20 cellular contexts compared by ENCODE assay signal in the genomic region with DNA sequence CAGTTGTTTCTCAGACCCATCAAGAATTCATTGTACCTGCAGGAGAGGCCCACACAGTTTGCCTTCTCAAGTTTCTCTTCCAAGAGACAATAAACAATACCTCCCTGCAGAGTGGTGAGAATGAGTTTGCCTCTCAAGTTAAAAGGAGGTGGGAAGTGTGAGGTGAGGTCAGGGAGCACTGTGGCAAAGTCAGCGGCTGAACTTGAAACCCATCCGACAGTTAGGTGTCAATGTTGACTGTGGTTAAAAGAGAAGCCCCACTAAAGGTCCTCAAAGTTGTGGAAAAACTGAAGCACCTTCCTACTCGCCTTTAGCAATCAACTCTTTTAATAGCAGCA.
DNase-seq lines count a peak whose midpoint lies in the region; ATAC-seq, FAIRE-seq and TF ChIP-seq lines count a peak whose summit lies in the region.
"Had no signal": no experiment of that assay in that cellular context is flagged by ENCODE, and none has a peak within 500 bp of the region (broad histone marks: within the 10 kb centered on the region; RNA-seq: fewer than 3 reads in every experiment).

No MANE protein-coding gene starts in this region.

- WGBS in HepG2 (ENCODE audit: low lambda C conversion rate) = 13% methylated on average over 3 of the region's 3 CpGs

- TF ChIP-seq CTCF in PC-3 (conservative IDR thresholded peaks at IDR 0.05; ENCODE audit: low read depth, low read length) = no peak
- TF ChIP-seq CTCF in lower lobe of right lung (IDR thresholded peaks at IDR 0.05) = no peak
- no peak for TF ChIP-seq CTCF in HepG2 (CRISPR knock-in tag; IDR thresholded peaks at IDR 0.05)

- DNase-seq in stimulated activated naive CD4-positive, alpha-beta T cell treated with Interleukin-2 at 50 U/mL for 16 hours (lab: John Stamatoyannopoulos, UW) = peak; percentile 15
- no peak for DNase-seq in stimulated activated naive CD4-positive, alpha-beta T cell (lab: John Stamatoyannopoulos, UW)
- DNase-seq in PC-3 = no peak
- peak; percentile 95 for DNase-seq in left kidney (ENCODE audit: low read depth, low spot score)
- DNase-seq in stimulated activated naive CD8-positive, alpha-beta T cell treated with anti-CD3 and anti-CD28 coated beads, Interleukin-15, amount 100 ng/mL, for 72 hours = peak; percentile 47 to 64
- no peak for DNase-seq in lower lobe of right lung
- no peak for DNase-seq in HepG2 (ENCODE audit: low spot score)
- DNase-seq: activated gamma-delta T cell; DND-41; effector memory CD8-positive, alpha-beta T cell; foreskin melanocyte; GOT3; kidney; MG63; NCI-H2081; substantia nigra had no signal

- CTCF ChIA-PET in PC-3 (lab: Charles Lee) (no interaction called here), HepG2 (lab: Yijun Ruan, JAX; ENCODE audit: low intra/inter-chr PET ratio, low total read pairs) (interaction anchor here (1.2 kb wide), 1 partner anchor 166 kb away, joined by 7 read pairs; no protein-coding TSS in a partner anchor)

- H3K36me3 ChIP-seq in PC-3 (ENCODE audit: low read depth, low read length) (no peaks in the 10 kb centered on the region), lower lobe of right lung (no peaks in the 10 kb centered on the region), HepG2 (replicated peaks in 1 of 2; ENCODE audit: control insufficient read depth in 1 of 2, insufficient read depth in 2 of 2, low read length in 2 of 2) (no peaks in the 10 kb centered on the region)
- H3K36me3 ChIP-seq: BLaER1, MG63 had no signal

- in situ Hi-C loops in HepG2 (cut with HindIII; ENCODE audit: extremely low pct_ligation_motif_present, low pct_unique_long_range_greater_than_20kb) = no loop called here

- H3K79me2 ChIP-seq in PC-3 (ENCODE audit: low read length) (no peaks in the 10 kb centered on the region), HepG2 (ENCODE audit: insufficient read depth, low read length) (no peaks in the 10 kb centered on the region)

- H3K27ac Mint-ChIP-seq in stimulated activated naive CD8-positive, alpha-beta T cell treated with anti-CD3 and anti-CD28 coated beads, Interleukin-15, amount 100 ng/mL, for 72 hours = no peak overlapping the region
- H3K27ac Mint-ChIP-seq: effector memory CD8-positive, alpha-beta T cell had no signal

- H3K4me1 ChIP-seq in PC-3 (ENCODE audit: insufficient read depth, low read length) = no peaks in the 10 kb centered on the region
- H3K4me1 ChIP-seq in lower lobe of right lung = no peaks in the 10 kb centered on the region
- 0 out of 2 replicates have a peak, but pooled peaks cover 6% of the 10 kb centered on the region for H3K4me1 ChIP-seq in HepG2 (ENCODE audit: insufficient read depth, low read length)
- H3K4me1 ChIP-seq: BLaER1 had no signal

- no peak for FAIRE-seq in HepG2 (lab: Jason Lieb, UNC)
- FAIRE-seq: GM12892, kidney had no signal

- no peak for TF ChIP-seq POLR2A in HepG2 (IDR thresholded peaks at IDR 0.05; ENCODE audit: insufficient read depth in 1 of 2, low read depth in 2 of 2, low read length in 2 of 2)

- ATAC-seq in PC-3 (0 out of 2 replicates have a peak, but pooled peaks have one; percentile 27), lower lobe of right lung (no peak), GM21360 (IDR thresholded peaks at IDR 0.05; ENCODE audit: unreplicated experiment) (no peak), HepG2 (no peak)
- ATAC-seq in stimulated activated naive CD8-positive, alpha-beta T cell treated with anti-CD3 and anti-CD28 coated beads, Interleukin-15, amount 100 ng/mL, for 72 hours = peak; percentile 92
- ATAC-seq: effector memory CD8-positive, alpha-beta T cell had no signal

- no peak overlapping the region for H3K27ac ChIP-seq in PC-3 (ENCODE audit: low read length)
- H3K27ac ChIP-seq in lower lobe of right lung = no peak overlapping the region
- H3K27ac ChIP-seq in HepG2 (ENCODE audit: extremely low read length, insufficient read depth, low read length) = no peak overlapping the region
- H3K27ac ChIP-seq: BLaER1, HL-60 had no signal

- H3K4me3 Mint-ChIP-seq in stimulated activated naive CD8-positive, alpha-beta T cell treated with anti-CD3 and anti-CD28 coated beads, Interleukin-15, amount 100 ng/mL, for 72 hours = no peak overlapping the region
- H3K4me3 Mint-ChIP-seq: effector memory CD8-positive, alpha-beta T cell had no signal

- TF ChIP-seq EP300 in HepG2 (IDR thresholded peaks at IDR 0.05; ENCODE audit: low read depth in 2 of 2, low read length in 2 of 2) (no peak), HepG2 (CRISPR knock-in tag; IDR thresholded peaks at IDR 0.05; ENCODE audit: borderline replicate concordance) (no peak)

- no peaks in the 10 kb centered on the region for H3K9me3 ChIP-seq in PC-3 (ENCODE audit: low read length)
- H3K9me3 ChIP-seq in lower lobe of right lung = no peaks in the 10 kb centered on the region
- no peaks in the 10 kb centered on the region for H3K9me3 ChIP-seq in HepG2 (ENCODE audit: low read length)
- H3K9me3 ChIP-seq: BLaER1, MG63 had no signal

- H3K9me2 ChIP-seq in PC-3 (replicated peaks; ENCODE audit: low read length) = no peaks in the 10 kb centered on the region

- H3K9ac ChIP-seq in PC-3 (ENCODE audit: low read length) (no peak overlapping the region), HepG2 (ENCODE audit: insufficient read depth, low read depth, low read length) (no peak overlapping the region)
- H3K9ac ChIP-seq: BLaER1 had no signal

- intact Hi-C loops in PC-3 (cut with micrococcal nuclease) (no loop called here), lower lobe of right lung (cut with DNase I) (no loop called here), HepG2 (cut with micrococcal nuclease; ENCODE audit: unreplicated experiment) (no loop called here)

- H3K4me1 Mint-ChIP-seq in stimulated activated naive CD8-positive, alpha-beta T cell treated with anti-CD3 and anti-CD28 coated beads, Interleukin-15, amount 100 ng/mL, for 72 hours = peaks cover 25% of the 10 kb centered on the region

- H4K20me1 ChIP-seq in PC-3 (ENCODE audit: low read length) (no peaks in the 10 kb centered on the region), HepG2 (ENCODE audit: insufficient read depth, low read length) (no peaks in the 10 kb centered on the region)
- H4K20me1 ChIP-seq: BLaER1 had no signal

- H3K27me3 Mint-ChIP-seq in stimulated activated naive CD8-positive, alpha-beta T cell treated with anti-CD3 and anti-CD28 coated beads, Interleukin-15, amount 100 ng/mL, for 72 hours = peaks cover 15% of the 10 kb centered on the region

- H3F3A ChIP-seq in PC-3 (ENCODE audit: low read length, unreplicated experiment) = no peaks in the 10 kb centered on the region

- H3K27me3 ChIP-seq in PC-3 (ENCODE audit: low read length) (no peaks in the 10 kb centered on the region), lower lobe of right lung (ENCODE audit: low read depth) (no peaks in the 10 kb centered on the region), HepG2 (ENCODE audit: control insufficient read depth in 1 of 2, insufficient read depth in 2 of 2, low read length in 2 of 2) (no peaks in the 10 kb centered on the region)
- H3K27me3 ChIP-seq: BLaER1, MG63 had no signal

- no peaks in the 10 kb centered on the region for H3K9me3 Mint-ChIP-seq in stimulated activated naive CD8-positive, alpha-beta T cell treated with anti-CD3 and anti-CD28 coated beads, Interleukin-15, amount 100 ng/mL, for 72 hours
- H3K9me3 Mint-ChIP-seq: effector memory CD8-positive, alpha-beta T cell had no signal

- H3K4me2 ChIP-seq in PC-3 (ENCODE audit: low read length) = no peak overlapping the region
- H3K4me2 ChIP-seq in HepG2 (ENCODE audit: low read depth, low read length) = no peak overlapping the region
- H3K4me2 ChIP-seq: BLaER1 had no signal

- H2AFZ ChIP-seq in PC-3 (ENCODE audit: low read length) (no peak overlapping the region), HepG2 (ENCODE audit: low read length) (no peak overlapping the region)

- BruUV-seq in PC-3 (replicated peaks; lab: Mats Ljungman, UMichigan) (no TSS peak), HepG2 (replicated peaks; lab: Mats Ljungman, UMichigan) (no TSS peak)

- POLR2A ChIA-PET in PC-3 (lab: Charles Lee; ENCODE audit: unreplicated experiment) (no interaction called here), HepG2 (lab: Yijun Ruan, JAX) (no interaction called here)

- TF ChIP-seq RAD21 in HepG2 (CRISPR knock-in tag; IDR thresholded peaks at IDR 0.05) = no peak

- no peak overlapping the region for H3K4me3 ChIP-seq in PC-3 (ENCODE audit: low read length)
- no peak overlapping the region for H3K4me3 ChIP-seq in lower lobe of right lung
- no peak overlapping the region for H3K4me3 ChIP-seq in HepG2 (replicated peaks in 1 of 3; ENCODE audit: insufficient read depth in 1 of 3, low read depth in 2 of 3, low read length in 3 of 3)
- H3K4me3 ChIP-seq: BLaER1, MG63 had no signal

TF ChIP-seq in HepG2, 621 proteins besides CTCF, POLR2A, EP300 and RAD21 (continues in another document):
- TF ChIP-seq, protein P1, sequence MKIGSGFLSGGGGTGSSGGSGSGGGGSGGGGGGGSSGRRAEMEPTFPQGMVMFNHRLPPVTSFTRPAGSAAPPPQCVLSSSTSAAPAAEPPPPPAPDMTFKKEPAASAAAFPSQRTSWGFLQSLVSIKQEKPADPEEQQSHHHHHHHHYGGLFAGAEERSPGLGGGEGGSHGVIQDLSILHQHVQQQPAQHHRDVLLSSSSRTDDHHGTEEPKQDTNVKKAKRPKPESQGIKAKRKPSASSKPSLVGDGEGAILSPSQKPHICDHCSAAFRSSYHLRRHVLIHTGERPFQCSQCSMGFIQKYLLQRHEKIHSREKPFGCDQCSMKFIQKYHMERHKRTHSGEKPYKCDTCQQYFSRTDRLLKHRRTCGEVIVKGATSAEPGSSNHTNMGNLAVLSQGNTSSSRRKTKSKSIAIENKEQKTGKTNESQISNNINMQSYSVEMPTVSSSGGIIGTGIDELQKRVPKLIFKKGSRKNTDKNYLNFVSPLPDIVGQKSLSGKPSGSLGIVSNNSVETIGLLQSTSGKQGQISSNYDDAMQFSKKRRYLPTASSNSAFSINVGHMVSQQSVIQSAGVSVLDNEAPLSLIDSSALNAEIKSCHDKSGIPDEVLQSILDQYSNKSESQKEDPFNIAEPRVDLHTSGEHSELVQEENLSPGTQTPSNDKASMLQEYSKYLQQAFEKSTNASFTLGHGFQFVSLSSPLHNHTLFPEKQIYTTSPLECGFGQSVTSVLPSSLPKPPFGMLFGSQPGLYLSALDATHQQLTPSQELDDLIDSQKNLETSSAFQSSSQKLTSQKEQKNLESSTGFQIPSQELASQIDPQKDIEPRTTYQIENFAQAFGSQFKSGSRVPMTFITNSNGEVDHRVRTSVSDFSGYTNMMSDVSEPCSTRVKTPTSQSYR (CRISPR knock-in tag; IDR thresholded peaks at IDR 0.05; ENCODE audit: borderline replicate concordance) = no peak
- TF ChIP-seq ATAD3A (CRISPR knock-in tag; IDR thresholded peaks at IDR 0.05) = no peak
- no peak for TF ChIP-seq THYN1 (CRISPR knock-in tag; IDR thresholded peaks at IDR 0.05; ENCODE audit: borderline replicate concordance, low read depth)
- no peak for TF ChIP-seq ZNF33B (CRISPR knock-in tag; IDR thresholded peaks at IDR 0.05)
- TF ChIP-seq REXO4 (CRISPR knock-in tag; IDR thresholded peaks at IDR 0.05; ENCODE audit: borderline replicate concordance) = no peak

Comparison
In these comparisons a context has a peak if more than half of its experiments do, and no peak if none do; other contexts are left out.
1. DNase-seq: peak in stimulated activated naive CD4-positive, alpha-beta T cell treated with Interleukin-2 at 50 U/mL for 16 hours (single experiment), left kidney (single experiment) and stimulated activated naive CD8-positive, alpha-beta T cell treated with anti-CD3 and anti-CD28 coated beads, Interleukin-15, amount 100 ng/mL, for 72 hours (2 of 2); none in stimulated activated naive CD4-positive, alpha-beta T cell (0 of 6), PC-3 (single experiment), lower lobe of right lung (single experiment) and HepG2 (single experiment).
2. ATAC-seq: peak in PC-3 (single experiment) and stimulated activated naive CD8-positive, alpha-beta T cell treated with anti-CD3 and anti-CD28 coated beads, Interleukin-15, amount 100 ng/mL, for 72 hours (single experiment); none in lower lobe of right lung (0 of 2), GM21360 (single experiment) and HepG2 (single experiment).